ENCODE assay signal across 12 cellular contexts in the genomic region with DNA sequence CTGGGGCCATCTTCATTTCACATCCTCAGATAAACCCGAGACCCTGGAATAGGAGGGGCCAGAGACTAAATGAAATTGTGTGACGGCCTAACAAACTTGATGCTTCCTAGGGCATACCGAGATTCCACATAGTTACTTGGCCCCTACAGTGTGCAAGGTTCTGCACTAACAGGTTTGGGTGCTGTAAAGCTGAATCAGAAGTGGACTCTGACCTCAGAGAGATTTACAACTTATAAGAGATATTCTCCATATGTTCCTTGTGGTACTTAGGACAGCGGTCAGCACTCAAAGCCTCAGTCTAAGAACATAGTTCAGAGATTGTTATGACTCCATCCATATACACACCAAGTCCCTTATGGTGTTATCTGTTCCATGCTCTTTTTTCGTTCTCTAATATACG. TPM values are rescaled to one million over a fixed set of nuclear protein-coding genes. Genes with fewer than 3 reads are reported as not detected.
DNase-seq lines count a peak whose midpoint lies in the region; ATAC-seq and TF ChIP-seq lines count a peak whose summit lies in the region.
"Had no signal": no experiment of that assay in that cellular context is flagged by ENCODE, and none has a peak within 500 bp of the region (broad histone marks: within the 10 kb centered on the region; RNA-seq: fewer than 3 reads in every experiment).

No MANE protein-coding gene starts in this region.

- no peaks in the 10 kb centered on the region for H3K27me3 ChIP-seq in left ventricle myocardium inferior (ENCODE audit: low read depth)
- peaks cover 0 to 46% (median 2%) of the 10 kb centered on the region in 3 donors for H3K27me3 ChIP-seq in psoas muscle (ENCODE audit: insufficient read depth in 3 of 3, low read length in 2 of 3)
- H3K27me3 ChIP-seq: testis had no signal

- H3K36me3 Mint-ChIP-seq in activated CD4-positive, alpha-beta memory T cell treated with anti-CD3 and anti-CD28 coated beads, Interleukin-2, amount 10 ng/mL, durations not matched to agents 7 days and 5 days (ENCODE audit: low read depth), result no peaks in the 10 kb centered on the region
- H3K36me3 Mint-ChIP-seq in activated CD4-positive, alpha-beta memory T cell treated with anti-CD3 and anti-CD28 coated beads for 36 hours, result no peaks in the 10 kb centered on the region
- H3K36me3 Mint-ChIP-seq in T-helper 17 cell (ENCODE audit: low read depth), result peaks cover 3% of the 10 kb centered on the region

- TF ChIP-seq CTCF in left ventricle myocardium inferior (IDR thresholded peaks at IDR 0.05; ENCODE audit: borderline replicate concordance) (no peak), psoas muscle (IDR thresholded peaks at IDR 0.05) (no peak), omental fat pad (IDR thresholded peaks at IDR 0.05) (no peak)

- H3K36me3 ChIP-seq in left ventricle myocardium inferior (no peaks in the 10 kb centered on the region), psoas muscle (ENCODE audit: insufficient read depth in 1 of 2, low read depth in 1 of 2) (no peaks in the 10 kb centered on the region)
- H3K36me3 ChIP-seq: SJCRH30 had no signal

- no peak for ATAC-seq in T-helper 17 cell
- no peak for ATAC-seq in psoas muscle
- ATAC-seq in omental fat pad (ENCODE audit: low FRiP score), result no peak

- POLR2A ChIA-PET in activated CD4-positive, alpha-beta memory T cell treated with anti-CD3 and anti-CD28 coated beads, Interleukin-2, amount 10 ng/mL, durations not matched to agents 7 days and 5 days (lab: Charles Lee), result no interaction called here
- POLR2A ChIA-PET in activated CD4-positive, alpha-beta memory T cell treated with anti-CD3 and anti-CD28 coated beads for 36 hours (lab: Charles Lee), result no interaction called here

- H3K27me3 Mint-ChIP-seq in activated CD4-positive, alpha-beta memory T cell treated with anti-CD3 and anti-CD28 coated beads, Interleukin-2, amount 10 ng/mL, durations not matched to agents 7 days and 5 days, result peaks cover 48% of the 10 kb centered on the region
- H3K27me3 Mint-ChIP-seq in activated CD4-positive, alpha-beta memory T cell treated with anti-CD3 and anti-CD28 coated beads for 36 hours, result peaks cover 21% of the 10 kb centered on the region
- peaks cover 21% of the 10 kb centered on the region for H3K27me3 Mint-ChIP-seq in T-helper 17 cell

- H3K9me3 ChIP-seq in T-helper 17 cell (ENCODE audit: control insufficient read depth, low read length, poor library complexity, severe bottlenecking) (no peaks in the 10 kb centered on the region), left ventricle myocardium inferior (replicated peaks) (no peaks in the 10 kb centered on the region), psoas muscle (no peaks in the 10 kb centered on the region)
- H3K9me3 ChIP-seq: SJCRH30, testis had no signal

- H3K4me3 ChIP-seq in left ventricle myocardium inferior (peak overlapping the region; percentile 85), psoas muscle (peak overlapping the region; percentile 74)
- H3K4me3 ChIP-seq: SJCRH30 had no signal

- no peak overlapping the region for H3K27ac Mint-ChIP-seq in activated CD4-positive, alpha-beta memory T cell treated with anti-CD3 and anti-CD28 coated beads, Interleukin-2, amount 10 ng/mL, durations not matched to agents 7 days and 5 days
- H3K27ac Mint-ChIP-seq in activated CD4-positive, alpha-beta memory T cell treated with anti-CD3 and anti-CD28 coated beads for 36 hours, result no peak overlapping the region
- H3K27ac Mint-ChIP-seq in T-helper 17 cell, result no peak overlapping the region

- H3K27ac ChIP-seq in left ventricle myocardium inferior (replicated peaks) (peak overlapping the region; percentile 93), psoas muscle (no peak overlapping the region)
- H3K27ac ChIP-seq: SJCRH30, testis had no signal

- WGBS in psoas muscle, 3 donors, result 68 to 79% (median 78%) methylated on average over 6 of the region's 6 CpGs

- peaks cover 16% of the 10 kb centered on the region for H3K4me1 Mint-ChIP-seq in activated CD4-positive, alpha-beta memory T cell treated with anti-CD3 and anti-CD28 coated beads, Interleukin-2, amount 10 ng/mL, durations not matched to agents 7 days and 5 days
- peaks cover 4% of the 10 kb centered on the region for H3K4me1 Mint-ChIP-seq in activated CD4-positive, alpha-beta memory T cell treated with anti-CD3 and anti-CD28 coated beads for 36 hours (ENCODE audit: low read depth)
- peaks cover 19% of the 10 kb centered on the region for H3K4me1 Mint-ChIP-seq in T-helper 17 cell

- no peaks in the 10 kb centered on the region for H3K9me3 Mint-ChIP-seq in activated CD4-positive, alpha-beta memory T cell treated with anti-CD3 and anti-CD28 coated beads, Interleukin-2, amount 10 ng/mL, durations not matched to agents 7 days and 5 days
- H3K9me3 Mint-ChIP-seq in activated CD4-positive, alpha-beta memory T cell treated with anti-CD3 and anti-CD28 coated beads for 36 hours, result no peaks in the 10 kb centered on the region

- H3K4me1 ChIP-seq in left ventricle myocardium inferior (peaks cover 72% of the 10 kb centered on the region), psoas muscle (peaks cover 4% of the 10 kb centered on the region)

- no peak for DNase-seq in activated CD4-positive, alpha-beta memory T cell treated with anti-CD3 and anti-CD28 coated beads, Interleukin-2, amount 10 ng/mL, durations not matched to agents 7 days and 5 days
- DNase-seq in activated CD4-positive, alpha-beta memory T cell treated with anti-CD3 and anti-CD28 coated beads for 36 hours, result no peak
- DNase-seq in T-helper 17 cell, result no peak
- no peak for DNase-seq in left ventricle myocardium inferior
- no peak for DNase-seq in psoas muscle
- no peak for DNase-seq in COR-L47 (lab: John Stamatoyannopoulos, UW)
- no peak for DNase-seq in Kasumi-1 (lab: John Stamatoyannopoulos, UW)
- no peak for DNase-seq in omental fat pad (ENCODE audit: low spot score)
- DNase-seq: NCI-H446 treated with DMSO at 0.1 percent for 48 hours; SJCRH30; stimulated activated CD4-positive, alpha-beta T cell treated with anti-CD3 and anti-CD28 coated beads, Interleukin-4, amount 100 ng/mL, for 1 hour; testis had no signal

- intact Hi-C loops in activated CD4-positive, alpha-beta memory T cell treated with anti-CD3 and anti-CD28 coated beads for 36 hours (cut with micrococcal nuclease), result no loop called here
- intact Hi-C loops in left ventricle myocardium inferior (cut with micrococcal nuclease) (loop anchor here (10.0 kb wide), 1 partner anchor 52 kb away; no protein-coding TSS in a partner anchor), psoas muscle (cut with DNase I) (loop anchor here in 1 of 2 donors (5.0 kb wide), 1 partner anchor 49 kb away; no protein-coding TSS in a partner anchor)

- H3K4me3 Mint-ChIP-seq in activated CD4-positive, alpha-beta memory T cell treated with anti-CD3 and anti-CD28 coated beads, Interleukin-2, amount 10 ng/mL, durations not matched to agents 7 days and 5 days, result peak overlapping the region; percentile 25
- H3K4me3 Mint-ChIP-seq in activated CD4-positive, alpha-beta memory T cell treated with anti-CD3 and anti-CD28 coated beads for 36 hours, result no peak overlapping the region
- peak overlapping the region; percentile 72 for H3K4me3 Mint-ChIP-seq in T-helper 17 cell

- CTCF ChIA-PET in activated CD4-positive, alpha-beta memory T cell treated with anti-CD3 and anti-CD28 coated beads, Interleukin-2, amount 10 ng/mL, durations not matched to agents 7 days and 5 days (lab: Charles Lee), result no interaction called here
- CTCF ChIA-PET in activated CD4-positive, alpha-beta memory T cell treated with anti-CD3 and anti-CD28 coated beads for 36 hours (lab: Charles Lee), result interaction anchor here (1.0 kb wide), 1 partner anchor 19 kb away, joined by 3 read pairs; no protein-coding TSS in a partner anchor

RNA-seq across cellular contexts. Expression of gene FHIP2A, which starts 55.1 kb away (rescaled TPM):
- 10 to 100 TPM; 34.3 to 39.2 TPM for total RNA-seq in activated CD4-positive, alpha-beta memory T cell treated with anti-CD3 and anti-CD28 coated beads, Interleukin-2, amount 10 ng/mL, durations not matched to agents 7 days and 5 days
- 10 to 100 TPM; 17.2 to 21.4 TPM for total RNA-seq in activated CD4-positive, alpha-beta memory T cell treated with anti-CD3 and anti-CD28 coated beads for 36 hours
- total RNA-seq in T-helper 17 cell (10 to 100 TPM; 35.4 to 65.3 TPM), left ventricle myocardium inferior (26.6 TPM), psoas muscle (10 to 100 TPM; 19.9 to 31.9 (median 26.0) TPM), omental fat pad (10 to 100 TPM; 21.0 to 37.4 (median 30.2) TPM)
- 10 to 100 TPM in 1 of 3 donors, 1 to 10 TPM in 2; 3.4 to 12.8 (median 6.6) TPM for polyA plus RNA-seq in psoas muscle
